Comparison of ENCODE assay signal across 30 cellular contexts in genomic region chr10:549391-549790, GRCh38.
"Had no signal": no experiment of that assay in that cellular context is flagged by ENCODE, and none has a peak within 500 bp of the region (broad histone marks: within the 10 kb centered on the region; RNA-seq: fewer than 3 reads in every experiment).

No MANE protein-coding gene starts in this region.

- H3K4me3 Mint-ChIP-seq: activated CD4-positive, alpha-beta memory T cell treated with anti-CD3 and anti-CD28 coated beads, Interleukin-2, amount 10 ng/mL, durations not matched to agents 7 days and 5 days; activated CD4-positive, alpha-beta T cell treated with anti-CD3 and anti-CD28 coated beads, Interleukin-2, amount 10 ng/mL, durations not matched to agents 7 days and 5 days; activated T-cell treated with anti-CD3 and anti-CD28 coated beads, Interleukin-2, amount 50 U/mL, for 24 hours; mesothelial cell of epicardium; naive thymus-derived CD4-positive, alpha-beta T cell; neural crest cell; WTC11 had no signal

- ATAC-seq: gastrocnemius medialis; left cardiac atrium; left ventricle myocardium superior; naive thymus-derived CD4-positive, alpha-beta T cell; right lobe of liver; WTC11 had no signal

- H3K36me3 ChIP-seq: breast epithelium, gastrocnemius medialis, right lobe of liver, tibial nerve had no signal

- H3K27ac Mint-ChIP-seq: activated CD4-positive, alpha-beta memory T cell treated with anti-CD3 and anti-CD28 coated beads, Interleukin-2, amount 10 ng/mL, durations not matched to agents 7 days and 5 days; activated CD4-positive, alpha-beta T cell treated with anti-CD3 and anti-CD28 coated beads, Interleukin-2, amount 10 ng/mL, durations not matched to agents 7 days and 5 days; activated T-cell treated with anti-CD3 and anti-CD28 coated beads, Interleukin-2, amount 50 U/mL, for 24 hours; mesothelial cell of epicardium; naive thymus-derived CD4-positive, alpha-beta T cell; WTC11 had no signal

- H3K36me3 Mint-ChIP-seq: mesothelial cell of epicardium; naive thymus-derived CD4-positive, alpha-beta T cell; WTC11 had no signal

- H3K27ac ChIP-seq: breast epithelium, gastrocnemius medialis, hepatocyte, right lobe of liver, tibial nerve had no signal

- H3K4me1 Mint-ChIP-seq: activated CD4-positive, alpha-beta T cell treated with anti-CD3 and anti-CD28 coated beads, Interleukin-2, amount 10 ng/mL, durations not matched to agents 7 days and 5 days had no signal

- H3K4me3 ChIP-seq: breast epithelium, dorsolateral prefrontal cortex, gastrocnemius medialis, hepatocyte, right lobe of liver, tibial nerve had no signal

- FAIRE-seq: colon, keratinocyte, small intestine, urothelium cell line had no signal

- H3K27me3 ChIP-seq: breast epithelium, dorsolateral prefrontal cortex, gastrocnemius medialis, hepatocyte, right lobe of liver, tibial nerve had no signal

- H3K9me3 ChIP-seq: breast epithelium, gastrocnemius medialis, right lobe of liver, tibial nerve had no signal

- H3K4me1 ChIP-seq: breast epithelium, right lobe of liver had no signal

- DNase-seq: activated CD4-positive, alpha-beta memory T cell treated with anti-CD3 and anti-CD28 coated beads, Interleukin-2, amount 10 ng/mL, durations not matched to agents 7 days and 5 days; activated CD4-positive, alpha-beta T cell treated with anti-CD3 and anti-CD28 coated beads for 1 hour; activated CD4-positive, alpha-beta T cell treated with anti-CD3 and anti-CD28 coated beads, Interleukin-2, amount 10 ng/mL, durations not matched to agents 7 days and 5 days; activated CD8-positive, alpha-beta memory T cell treated with anti-CD3 and anti-CD28 coated beads, Interleukin-2, amount 50 U/mL, for 48 hours; activated gamma-delta T cell treated with Interleukin-2 at 50 U/mL for 16 hours; activated naive CD4-positive, alpha-beta T cell treated with anti-CD3 and anti-CD28 coated beads, Interleukin-2, amount 50 U/mL, for 16 hours; activated T-cell treated with anti-CD3 and anti-CD28 coated beads, Interleukin-2, amount 50 U/mL, for 24 hours; amniotic stem cell; central memory CD4-positive, alpha-beta T cell; effector memory CD4-positive, alpha-beta T cell; gastrocnemius medialis; left cardiac atrium; left ventricle myocardium superior; naive thymus-derived CD4-positive, alpha-beta T cell; occipital lobe; right lobe of liver; small intestine; stimulated activated CD4-positive, alpha-beta T cell treated with anti-CD3 and anti-CD28 coated beads, Interleukin-2, amount 100 ng/mL, for 24 hours; stimulated activated naive CD4-positive, alpha-beta T cell; T-helper 2 cell had no signal

- H3K9me3 Mint-ChIP-seq: activated CD4-positive, alpha-beta memory T cell treated with anti-CD3 and anti-CD28 coated beads, Interleukin-2, amount 10 ng/mL, durations not matched to agents 7 days and 5 days; activated CD4-positive, alpha-beta T cell treated with anti-CD3 and anti-CD28 coated beads, Interleukin-2, amount 10 ng/mL, durations not matched to agents 7 days and 5 days; activated T-cell treated with anti-CD3 and anti-CD28 coated beads, Interleukin-2, amount 50 U/mL, for 24 hours; mesothelial cell of epicardium; naive thymus-derived CD4-positive, alpha-beta T cell; neural crest cell; WTC11 had no signal
